Comparison of ENCODE assay signal across 8 cellular contexts in genomic region chr16:89658221-89658879, GRCh38. TPM values are rescaled to one million over a fixed set of nuclear protein-coding genes. Genes with fewer than 3 reads are reported as not detected.
DNase-seq lines count a peak whose midpoint lies in the region; ATAC-seq and TF ChIP-seq lines count a peak whose summit lies in the region.

No MANE protein-coding gene starts in this region.

- peaks cover 10 to 19% of the 10 kb centered on the region in 2 donors for H3K4me1 ChIP-seq in adrenal gland (replicated peaks in 1 of 2)

- WGBS in adrenal gland, 4 donors: 17 to 21% (median 21%) methylated on average over 24 to 27 of the region's 27 CpGs

- no peaks in the 10 kb centered on the region for H3K36me3 ChIP-seq in adrenal gland (replicated peaks in 1 of 2)

- peak overlapping the region in 3 of 5 donors; percentile 47 to 88 (median 71) for H3K27ac ChIP-seq in adrenal gland

- peaks cover 44% of the 10 kb centered on the region for H3K4me1 Mint-ChIP-seq in stimulated activated naive CD8-positive, alpha-beta T cell treated with anti-CD3 and anti-CD28 coated beads, Interleukin-15, amount 100 ng/mL, for 72 hours

- no peak for TF ChIP-seq CTCF in adrenal gland (IDR thresholded peaks at IDR 0.05)

- H3K27me3 ChIP-seq in adrenal gland: no peaks in the 10 kb centered on the region

- no peaks in the 10 kb centered on the region for H3K9me3 Mint-ChIP-seq in stimulated activated naive CD8-positive, alpha-beta T cell treated with anti-CD3 and anti-CD28 coated beads, Interleukin-15, amount 100 ng/mL, for 72 hours

- peak overlapping the region; percentile 90 to 93 for H3K27ac Mint-ChIP-seq in stimulated activated naive CD8-positive, alpha-beta T cell treated with anti-CD3 and anti-CD28 coated beads, Interleukin-15, amount 100 ng/mL, for 72 hours

- no peak for TF ChIP-seq POLR2A in adrenal gland (IDR thresholded peaks at IDR 0.05)

- no peaks in the 10 kb centered on the region for H3K27me3 Mint-ChIP-seq in stimulated activated naive CD8-positive, alpha-beta T cell treated with anti-CD3 and anti-CD28 coated beads, Interleukin-15, amount 100 ng/mL, for 72 hours

- peak overlapping the region; percentile 95 to 96 for H3K4me3 Mint-ChIP-seq in stimulated activated naive CD8-positive, alpha-beta T cell treated with anti-CD3 and anti-CD28 coated beads, Interleukin-15, amount 100 ng/mL, for 72 hours

- DNase-seq in DMS53 treated with DMSO at 0.1 percent for 48 hours (lab: John Stamatoyannopoulos, UW; ENCODE audit: unreplicated experiment): peak; percentile 29
- DNase-seq in HuH-7 (ENCODE audit: low spot score): peak; percentile 71
- peak in 2 of 7 donors; percentile 19 to 56 for DNase-seq in adrenal gland
- DNase-seq in iPS-NIHi7 (ENCODE audit: extremely low spot score): peak; percentile 51
- DNase-seq in stimulated activated naive CD8-positive, alpha-beta T cell treated with anti-CD3 and anti-CD28 coated beads, Interleukin-15, amount 100 ng/mL, for 72 hours: peak in 1 of 2 donors; percentile 33
- DNase-seq in cerebellum (ENCODE audit: low spot score): no peak
- DNase-seq in dedifferentiated amniotic fluid mesenchymal stem cell (ENCODE audit: extremely low spot score): no peak

- no peak for ATAC-seq in stimulated activated naive CD8-positive, alpha-beta T cell treated with anti-CD3 and anti-CD28 coated beads, Interleukin-15, amount 100 ng/mL, for 72 hours
- ATAC-seq in GM19351 (IDR thresholded peaks at IDR 0.05; ENCODE audit: unreplicated experiment): no peak

- H3K9me3 ChIP-seq in adrenal gland (replicated peaks in 1 of 3): no peaks in the 10 kb centered on the region

- intact Hi-C loops in adrenal gland (cut with DNase I): no loop called here

- peak overlapping the region in 3 of 4 donors; percentile 69 to 92 (median 87) for H3K4me3 ChIP-seq in adrenal gland

RNA-seq across cellular contexts. Expression of gene SPATA33, which starts 0.7 kb away (rescaled TPM):
- total RNA-seq in adrenal gland: 1 to 10 TPM; 1.9 to 7.5 (median 3.7) TPM
- polyA plus RNA-seq in adrenal gland: 10 to 100 TPM in 1 of 3 donors, 1 to 10 TPM in 2; 5.1 to 13.5 (median 6.5) TPM
- 13.4 TPM for total RNA-seq in cerebellum

RNA-seq across cellular contexts. Expression of gene CHMP1A, which starts 0.8 kb away (rescaled TPM):
- total RNA-seq in adrenal gland (10 to 100 TPM; 61.0 to 100.0 (median 64.6) TPM), cerebellum (44.2 TPM)
- polyA plus RNA-seq in adrenal gland: 10 to 100 TPM; 32.5 to 91.5 (median 79.0) TPM

RNA-seq across cellular contexts. Expression of gene CDK10, which starts 28.1 kb away (rescaled TPM):
- total RNA-seq in adrenal gland: 100 to 1,000 TPM in 1 of 8 donors, 10 to 100 TPM in 7; 31.5 to 127 (median 58.2) TPM
- polyA plus RNA-seq in adrenal gland: 100 to 1,000 TPM in 2 of 3 donors, 10 to 100 TPM in 1; 29.5 to 289 (median 159) TPM
- total RNA-seq in cerebellum: 31.1 TPM

RNA-seq across cellular contexts. Expression of gene SPATA2L, which starts 43.2 kb away (rescaled TPM):
- total RNA-seq in adrenal gland (10 to 100 TPM in 5 of 8 donors, 1 to 10 TPM in 3; 5.1 to 29.4 (median 11.2) TPM), cerebellum (10.6 TPM)
- 10 to 100 TPM in 2 of 3 donors, under 1 TPM in 1; 0.20 to 17.5 (median 17.4) TPM for polyA plus RNA-seq in adrenal gland

RNA-seq across cellular contexts. Expression of gene DPEP1, which starts 44.9 kb away (rescaled TPM):
- total RNA-seq in adrenal gland (10 to 100 TPM in 1 of 8 donors, 1 to 10 TPM in 7; 1.0 to 27.3 (median 5.3) TPM), cerebellum (2.5 TPM)
- polyA plus RNA-seq in adrenal gland: 1 to 10 TPM in 1 of 3 donors, under 1 TPM in 2; 0.60 to 4.1 (median 0.88) TPM

Comparison
In these comparisons a context has a peak if more than half of its experiments do, and no peak if none do; other contexts are left out.
1. DNase-seq: peak in DMS53 treated with DMSO at 0.1 percent for 48 hours (single experiment), HuH-7 (single experiment) and iPS-NIHi7 (single experiment); none in cerebellum (single experiment) and dedifferentiated amniotic fluid mesenchymal stem cell (single experiment).